ENCODE assay signal across 21 cellular contexts in genomic region chr1:206962269-206962668, GRCh38. TPM values are rescaled to one million over a fixed set of nuclear protein-coding genes. Genes with fewer than 3 reads are reported as not detected.
DNase-seq lines count a peak whose midpoint lies in the region; ATAC-seq and TF ChIP-seq lines count a peak whose summit lies in the region.
"Had no signal": no experiment of that assay in that cellular context is flagged by ENCODE, and none has a peak within 500 bp of the region (broad histone marks: within the 10 kb centered on the region; RNA-seq: fewer than 3 reads in every experiment).

No MANE protein-coding gene starts in this region.

- H3K18ac ChIP-seq in IMR-90 (ENCODE audit: low read depth, low read length), result no peak overlapping the region

- H3K14ac ChIP-seq in IMR-90 (replicated peaks; ENCODE audit: low read depth, low read length), result no peak overlapping the region

- H3K27ac Mint-ChIP-seq in activated CD4-positive, alpha-beta T cell treated with anti-CD3 and anti-CD28 coated beads, Interleukin-2, amount 10 ng/mL, durations not matched to agents 7 days and 5 days, result no peak overlapping the region
- H3K27ac Mint-ChIP-seq in T-cell, result no peak overlapping the region
- peak overlapping the region in 1 of 10 donors; percentile 21 for H3K27ac Mint-ChIP-seq in naive thymus-derived CD8-positive, alpha-beta T cell
- H3K27ac Mint-ChIP-seq: stimulated activated memory B cell treated with anti-CD40 and anti-IgM and Interleukin-4, amounts not matched to agents 10 μg/mL and 1 μg/mL and 100 μg/mL, for 72 hours had no signal

- H3K27me3 ChIP-seq in IMR-90 (ENCODE audit: control insufficient read depth, insufficient read depth, low read length), result peaks cover 35% of the 10 kb centered on the region
- H3K27me3 ChIP-seq in gastroesophageal sphincter, result no peaks in the 10 kb centered on the region
- H3K27me3 ChIP-seq: hepatocyte, tibial nerve had no signal

- H2BK5ac ChIP-seq in IMR-90 (ENCODE audit: low read depth, low read length, poor library complexity, severe bottlenecking), result no peak overlapping the region

- no peak overlapping the region for H2BK120ac ChIP-seq in IMR-90 (ENCODE audit: low read depth, low read length)

- dilution Hi-C loops in IMR-90 (cut with HindIII; ENCODE audit: low sequenced_read_pairs, unreplicated experiment), result no loop called here

- TF ChIP-seq POLR2A in IMR-90 (IDR thresholded peaks at IDR 0.05; ENCODE audit: low read depth, low read length) (no peak), gastroesophageal sphincter (IDR thresholded peaks at IDR 0.05) (no peak)

- H3K36me3 ChIP-seq in IMR-90 (ENCODE audit: control insufficient read depth, insufficient read depth, low read length) (no peaks in the 10 kb centered on the region), gastroesophageal sphincter (no peaks in the 10 kb centered on the region)
- H3K36me3 ChIP-seq: tibial nerve had no signal

- H3K9me3 Mint-ChIP-seq in activated CD4-positive, alpha-beta T cell treated with anti-CD3 and anti-CD28 coated beads, Interleukin-2, amount 10 ng/mL, durations not matched to agents 7 days and 5 days, result no peaks in the 10 kb centered on the region
- H3K9me3 Mint-ChIP-seq in T-cell, result no peaks in the 10 kb centered on the region
- no peaks in the 10 kb centered on the region for H3K9me3 Mint-ChIP-seq in naive thymus-derived CD8-positive, alpha-beta T cell
- H3K9me3 Mint-ChIP-seq: stimulated activated memory B cell treated with anti-CD40 and anti-IgM and Interleukin-4, amounts not matched to agents 10 μg/mL and 1 μg/mL and 100 μg/mL, for 72 hours had no signal

- H3K4ac ChIP-seq in IMR-90 (ENCODE audit: low read depth, low read length), result no peak overlapping the region; the same call in 1 of the 2 replicates

- H3K23ac ChIP-seq in IMR-90 (ENCODE audit: low read depth, low read length), result no peak overlapping the region

- peak; percentile 35 for DNase-seq in activated CD4-positive, alpha-beta T cell treated with anti-CD3 and anti-CD28 coated beads, Interleukin-2, amount 10 ng/mL, durations not matched to agents 7 days and 5 days
- no peak for DNase-seq in activated CD4-positive, alpha-beta T cell treated with anti-CD3 and anti-CD28 coated beads, Interleukin-2, amount 50 U/mL, for 48 hours
- DNase-seq in IMR-90, result no peak
- peak in 1 of 34 experiments; percentile 8 for DNase-seq in T-cell
- peak in 1 of 10 donors; percentile 8 for DNase-seq in naive thymus-derived CD8-positive, alpha-beta T cell
- no peak for DNase-seq in NCI-H128 (lab: John Stamatoyannopoulos, UW; ENCODE audit: unreplicated experiment)
- no peak for DNase-seq in stimulated activated CD4-positive, alpha-beta T cell treated with anti-CD3 and anti-CD28 coated beads, Interleukin-15, amount 100 ng/mL, for 24 hours
- DNase-seq: activated effector memory CD4-positive, alpha-beta T cell treated with anti-CD3 and anti-CD28 coated beads, Interleukin-2, amount 50 U/mL, for 16 hours; aorta; mesenchymal stem cell; MM.1S; NCI-H2107; NCI-H524; PC-9; stimulated activated CD4-positive, alpha-beta T cell treated with anti-CD3 and anti-CD28 coated beads, Interleukin-12 subunit alpha, Interleukin-12 subunit beta, amount 100 ng/mL, for 4 hours had no signal

- H3K4me1 Mint-ChIP-seq in activated CD4-positive, alpha-beta T cell treated with anti-CD3 and anti-CD28 coated beads, Interleukin-2, amount 10 ng/mL, durations not matched to agents 7 days and 5 days, result peaks cover 46% of the 10 kb centered on the region
- H3K4me1 Mint-ChIP-seq in T-cell, result peaks cover 22 to 33% (median 31%) of the 10 kb centered on the region in 3 donors
- H3K4me1 Mint-ChIP-seq in naive thymus-derived CD8-positive, alpha-beta T cell, result peaks cover 13 to 25% (median 21%) of the 10 kb centered on the region in 4 donors

- TF ChIP-seq EP300 in gastroesophageal sphincter (IDR thresholded peaks at IDR 0.05), result no peak

- intact Hi-C loops in IMR-90 (cut with micrococcal nuclease), result no loop called here

- no peaks in the 10 kb centered on the region; the same call in 1 of the 2 replicates for H3K9me1 ChIP-seq in IMR-90 (ENCODE audit: insufficient read depth, low read length)

- H2BK15ac ChIP-seq in IMR-90 (ENCODE audit: low read depth, low read length), result no peak overlapping the region

- no peak overlapping the region for H4K5ac ChIP-seq in IMR-90 (ENCODE audit: low read depth, low read length)

- no peak for TF ChIP-seq CTCF in IMR-90 (conservative IDR thresholded peaks at IDR 0.05; ENCODE audit: low read depth, low read length)
- no peak for TF ChIP-seq CTCF in gastroesophageal sphincter (IDR thresholded peaks at IDR 0.05)

- CTCF ChIA-PET in activated CD4-positive, alpha-beta T cell treated with anti-CD3 and anti-CD28 coated beads, Interleukin-2, amount 10 ng/mL, durations not matched to agents 7 days and 5 days (lab: Charles Lee), result interaction anchor here (0.9 to 1.9 kb wide), 5 partner anchors 11 to 50 kb away, joined by 3 to 6 read pairs (median 4); partner anchors contain the start of gene PIGR
- CTCF ChIA-PET in IMR-90 (lab: Yijun Ruan, JAX) (no interaction called here), T-cell (lab: Charles Lee) (interaction anchor here in 1 of 2 donors (1.3 kb wide), 1 partner anchor 20 kb away, joined by 6 read pairs; no protein-coding TSS in a partner anchor)

- TF ChIP-seq RAD21 in IMR-90 (IDR thresholded peaks at IDR 0.05; ENCODE audit: low read length), result no peak

- WGBS in IMR-90 (ENCODE audit: extremely low coverage in 2 of 2, insufficient read length in 1 of 2), 2 experiments, result 80% methylated on average over 1 of the region's 8 CpGs; no CpG with 5 or more reads in 1 of the 2 experiments
- no CpG with 5 or more reads among the region's 8 CpGs for WGBS in gastroesophageal sphincter (ENCODE audit: low coverage in 1 of 2), 2 donors

- no peaks in the 10 kb centered on the region for H4K20me1 ChIP-seq in IMR-90 (ENCODE audit: insufficient read depth, low read length)

- ATAC-seq in IMR-90 (ENCODE audit: low read depth) (no peak), T-cell (replicated peaks in 1 of 4) (peak in 3 of 4 experiments; percentile 71 to 84 (median 78)), gastroesophageal sphincter (no peak)
- ATAC-seq in naive thymus-derived CD8-positive, alpha-beta T cell, result peak; percentile 42 to 49
- ATAC-seq: stimulated activated memory B cell treated with anti-CD40 and anti-IgM and Interleukin-4, amounts not matched to agents 10 μg/mL and 1 μg/mL and 100 μg/mL, for 72 hours had no signal

- H3K79me1 ChIP-seq in IMR-90 (ENCODE audit: low read depth in 1 of 2, low read length in 2 of 2), result no peaks in the 10 kb centered on the region

- H3K4me1 ChIP-seq in IMR-90 (ENCODE audit: control insufficient read depth, insufficient read depth, low read length) (no peaks in the 10 kb centered on the region), gastroesophageal sphincter (no peaks in the 10 kb centered on the region)
- H3K4me1 ChIP-seq: tibial nerve had no signal

- H2AFZ ChIP-seq in IMR-90 (replicated peaks; ENCODE audit: low read length, poor library complexity), result peak overlapping the region; percentile 8
- H2AFZ ChIP-seq: hepatocyte, PC-9 had no signal

- H2AK9ac ChIP-seq in IMR-90 (replicated peaks; ENCODE audit: low read depth, low read length, poor library complexity), result no peak overlapping the region

- in situ Hi-C loops in IMR-90 (cut with MboI; ENCODE audit: low sequenced_read_pairs), result no loop called here

- POLR2A ChIA-PET in activated CD4-positive, alpha-beta T cell treated with anti-CD3 and anti-CD28 coated beads, Interleukin-2, amount 10 ng/mL, durations not matched to agents 7 days and 5 days (lab: Charles Lee), result no interaction called here
- POLR2A ChIA-PET in IMR-90 (lab: Charles Lee; ENCODE audit: unreplicated experiment), result no interaction called here
- POLR2A ChIA-PET in T-cell (lab: Charles Lee), result interaction anchor here in 1 of 2 donors (0.6 kb wide), 1 partner anchor 50 kb away, joined by 3 read pairs; no protein-coding TSS in a partner anchor
- POLR2A ChIA-PET in naive thymus-derived CD8-positive, alpha-beta T cell (lab: Charles Lee), result interaction anchor here (1.0 to 1.2 kb wide), 3 partner anchors 10 to 61 kb away, joined by 3 read pairs; partner anchors contain the start of gene FCMR

- H3K27me3 Mint-ChIP-seq in activated CD4-positive, alpha-beta T cell treated with anti-CD3 and anti-CD28 coated beads, Interleukin-2, amount 10 ng/mL, durations not matched to agents 7 days and 5 days, result no peaks in the 10 kb centered on the region
- H3K27me3 Mint-ChIP-seq in T-cell, result no peaks in the 10 kb centered on the region
- H3K27me3 Mint-ChIP-seq in naive thymus-derived CD8-positive, alpha-beta T cell, result no peaks in the 10 kb centered on the region
- H3K27me3 Mint-ChIP-seq: stimulated activated memory B cell treated with anti-CD40 and anti-IgM and Interleukin-4, amounts not matched to agents 10 μg/mL and 1 μg/mL and 100 μg/mL, for 72 hours had no signal

- no peak overlapping the region for H4K8ac ChIP-seq in IMR-90 (ENCODE audit: low read depth in 2 of 2, low read length in 2 of 2)

- no TSS peak for BruUV-seq in IMR-90 (replicated peaks; lab: Mats Ljungman, UMichigan)

- H3K56ac ChIP-seq in IMR-90 (ENCODE audit: extremely low read depth, insufficient read depth, low read length), result no peak overlapping the region

- no peak overlapping the region for H3K27ac ChIP-seq in IMR-90 (ENCODE audit: insufficient read depth, low read length)
- no peak overlapping the region for H3K27ac ChIP-seq in gastroesophageal sphincter
- H3K27ac ChIP-seq: hepatocyte, PC-9, SK-N-MC, tibial nerve had no signal

- no peaks in the 10 kb centered on the region for H3K36me3 Mint-ChIP-seq in activated CD4-positive, alpha-beta T cell treated with anti-CD3 and anti-CD28 coated beads, Interleukin-2, amount 10 ng/mL, durations not matched to agents 7 days and 5 days (ENCODE audit: low read depth)
- no peaks in the 10 kb centered on the region for H3K36me3 Mint-ChIP-seq in T-cell
- no peaks in the 10 kb centered on the region for H3K36me3 Mint-ChIP-seq in naive thymus-derived CD8-positive, alpha-beta T cell
- H3K36me3 Mint-ChIP-seq: stimulated activated memory B cell treated with anti-CD40 and anti-IgM and Interleukin-4, amounts not matched to agents 10 μg/mL and 1 μg/mL and 100 μg/mL, for 72 hours had no signal

- H3K9me3 ChIP-seq in IMR-90 (ENCODE audit: control insufficient read depth, insufficient read depth, low read length), result no peaks in the 10 kb centered on the region
- H3K9me3 ChIP-seq in gastroesophageal sphincter, result no peaks in the 10 kb centered on the region
- H3K9me3 ChIP-seq: tibial nerve had no signal

- H4K91ac ChIP-seq in IMR-90 (ENCODE audit: insufficient read depth, low read depth, low read length), result no peak overlapping the region

- H2BK20ac ChIP-seq in IMR-90 (ENCODE audit: low read depth, low read length), result no peak overlapping the region

- no peak overlapping the region for H3K4me3 ChIP-seq in IMR-90 (ENCODE audit: insufficient read depth, low read depth, low read length)
- H3K4me3 ChIP-seq in gastroesophageal sphincter, result no peak overlapping the region
- H3K4me3 ChIP-seq: hepatocyte, PC-9, SK-N-MC, tibial nerve had no signal

- no peak overlapping the region for H3K9ac ChIP-seq in IMR-90 (ENCODE audit: low read depth, low read length)

- no peak overlapping the region for H3K4me3 Mint-ChIP-seq in activated CD4-positive, alpha-beta T cell treated with anti-CD3 and anti-CD28 coated beads, Interleukin-2, amount 10 ng/mL, durations not matched to agents 7 days and 5 days
- H3K4me3 Mint-ChIP-seq in T-cell, result no peak overlapping the region
- no peak overlapping the region for H3K4me3 Mint-ChIP-seq in naive thymus-derived CD8-positive, alpha-beta T cell
- H3K4me3 Mint-ChIP-seq: stimulated activated memory B cell treated with anti-CD40 and anti-IgM and Interleukin-4, amounts not matched to agents 10 μg/mL and 1 μg/mL and 100 μg/mL, for 72 hours had no signal

- H3K4me2 ChIP-seq in IMR-90 (ENCODE audit: low read depth, low read length), result no peak overlapping the region
- H3K4me2 ChIP-seq: hepatocyte, PC-9 had no signal

- no peak overlapping the region for H2AK5ac ChIP-seq in IMR-90 (ENCODE audit: low read depth, low read length)

RNA-seq across cellular contexts. Expression of gene FCAMR, which starts 8.0 kb away (rescaled TPM):
- not detected for total RNA-seq in activated CD4-positive, alpha-beta T cell treated with anti-CD3 and anti-CD28 coated beads, Interleukin-2, amount 10 ng/mL, durations not matched to agents 7 days and 5 days
- not detected in 2 replicates for total RNA-seq in IMR-90 (2012; rRNA removed)
- polyA plus RNA-seq in IMR-90 (2012; rRNA removed), result not detected in 2 replicates
- polyA plus RNA-seq in IMR-90 (2012; cell fraction: cytosol; rRNA removed), result not detected in 2 replicates
- 0.05 TPM in 1 of 2 replicates, not detected in the other for polyA plus RNA-seq in IMR-90 (2012; cell fraction: nucleus; rRNA removed; ENCODE audit: low replicate concordance)
- total RNA-seq in T-cell, result not detected
- not detected for total RNA-seq in naive thymus-derived CD8-positive, alpha-beta T cell
- polyA plus RNA-seq in naive thymus-derived CD8-positive, alpha-beta T cell, result not detected
- under 1 TPM in 1 of 4 donors, not detected in 3; 0.39 TPM for total RNA-seq in gastroesophageal sphincter
- total RNA-seq: aorta, kidney epithelial cell, PC-9, tibial nerve had no signal
- polyA plus RNA-seq: aorta, hepatocyte had no signal

RNA-seq across cellular contexts. Expression of gene PIGR, which starts 16.0 kb away (rescaled TPM):
- not detected for total RNA-seq in activated CD4-positive, alpha-beta T cell treated with anti-CD3 and anti-CD28 coated beads, Interleukin-2, amount 10 ng/mL, durations not matched to agents 7 days and 5 days
- not detected in 2 replicates for total RNA-seq in IMR-90 (2012; rRNA removed)
- not detected in 2 replicates for polyA plus RNA-seq in IMR-90 (2012; rRNA removed)
- not detected in 2 replicates for polyA plus RNA-seq in IMR-90 (2012; cell fraction: cytosol; rRNA removed)
- not detected in 2 replicates for polyA plus RNA-seq in IMR-90 (2012; cell fraction: nucleus; rRNA removed; ENCODE audit: low replicate concordance)
- 1 to 10 TPM in 3 of 5 donors, not detected in 2; 2.7 to 6.7 (median 3.2) TPM for total RNA-seq in T-cell
- not detected for total RNA-seq in naive thymus-derived CD8-positive, alpha-beta T cell
- under 1 TPM in 1 of 3 donors, not detected in 2; 0.03 TPM for polyA plus RNA-seq in naive thymus-derived CD8-positive, alpha-beta T cell
- total RNA-seq in gastroesophageal sphincter, result 100 to 1,000 TPM in 1 of 4 donors, under 1 TPM in 3; 0.16 to 256 (median 0.35) TPM
- total RNA-seq: kidney epithelial cell, PC-9 had no signal

RNA-seq across cellular contexts. Expression of gene FCMR, which starts 40.5 kb away (rescaled TPM):
- total RNA-seq in activated CD4-positive, alpha-beta T cell treated with anti-CD3 and anti-CD28 coated beads, Interleukin-2, amount 10 ng/mL, durations not matched to agents 7 days and 5 days, result 100 to 1,000 TPM; 151 to 157 TPM
- total RNA-seq in IMR-90 (2012; rRNA removed), result not detected in 2 replicates
- polyA plus RNA-seq in IMR-90 (2012; rRNA removed), result 0.09 and 0.29 TPM in 2 replicates
- 0.41 and 0.58 TPM in 2 replicates for polyA plus RNA-seq in IMR-90 (2012; cell fraction: cytosol; rRNA removed)
- 0.17 TPM in 1 of 2 replicates, not detected in the other for polyA plus RNA-seq in IMR-90 (2012; cell fraction: nucleus; rRNA removed; ENCODE audit: low replicate concordance)
- total RNA-seq in T-cell, result 100 to 1,000 TPM; 275 to 576 (median 453) TPM
- 100 to 1,000 TPM; 742 to 747 TPM for total RNA-seq in naive thymus-derived CD8-positive, alpha-beta T cell
- 100 to 1,000 TPM; 536 to 869 (median 596) TPM for polyA plus RNA-seq in naive thymus-derived CD8-positive, alpha-beta T cell
- 1 to 10 TPM in 3 of 4 donors, not detected in 1; 1.0 to 4.1 (median 1.6) TPM for total RNA-seq in gastroesophageal sphincter

Comparison
In these comparisons a context has a peak if more than half of its experiments do, and no peak if none do; other contexts are left out.
1. ATAC-seq: peak in T-cell (3 of 4) and naive thymus-derived CD8-positive, alpha-beta T cell (2 of 2); none in IMR-90 (single experiment) and gastroesophageal sphincter (single experiment).
2. RNA of gene FCMR, which starts 40.5 kb away (total RNA-seq): 742 to 747 TPM in naive thymus-derived CD8-positive, alpha-beta T cell, 275 to 576 TPM in T-cell and 151 to 157 TPM in activated CD4-positive, alpha-beta T cell treated with anti-CD3 and anti-CD28 coated beads, Interleukin-2, amount 10 ng/mL, durations not matched to agents 7 days and 5 days; 1.0 to 4.1 TPM in gastroesophageal sphincter and not detected in IMR-90; every median in the first group is over 10 times any median in the second.